ENCODE assay signal across 2 cellular contexts in genomic region chr5:78574731-78575161, GRCh38.
TF ChIP-seq lines count a peak whose summit lies in the region.

No MANE protein-coding gene starts in this region.

TF ChIP-seq in HCT116, 20 proteins besides CTCF, POLR2A, EP300 and RAD21 (continued from another document):
- TF ChIP-seq ZBTB33 (IDR thresholded peaks at IDR 0.05; ENCODE audit: extremely low read depth, insufficient replicate concordance, low read length) (no peak), ZNF274 (IDR thresholded peaks at IDR 0.05; ENCODE audit: low read depth, low read length) (no peak), FOSL1 (IDR thresholded peaks at IDR 0.05; ENCODE audit: low read depth) (no peak), REST (IDR thresholded peaks at IDR 0.05; ENCODE audit: low read depth) (no peak), JUND (IDR thresholded peaks at IDR 0.05) (no peak), SP1 (IDR thresholded peaks at IDR 0.05; ENCODE audit: low read depth) (peak; percentile 22; the same call in 1 of the 2 replicates), ATF3 (IDR thresholded peaks at IDR 0.05) (no peak)

TF ChIP-seq in HepG2, 621 proteins besides CTCF, POLR2A, EP300 and RAD21 (continued from another document):
- TF ChIP-seq IRF9 (CRISPR knock-in tag; IDR thresholded peaks at IDR 0.05; ENCODE audit: borderline replicate concordance) = 0 out of 2 replicates have a peak, but pooled peaks have one; percentile 42
- TF ChIP-seq GFI1 (CRISPR knock-in tag; IDR thresholded peaks at IDR 0.05; ENCODE audit: borderline replicate concordance) = peak; percentile 9; the same call in 1 of the 2 replicates
- no peak for TF ChIP-seq SALL2 (CRISPR knock-in tag; IDR thresholded peaks at IDR 0.05)
- TF ChIP-seq HNRNPUL1 (IDR thresholded peaks at IDR 0.05; ENCODE audit: low read depth, low read length) = no peak
- no peak for TF ChIP-seq DPF2 (CRISPR knock-in tag; IDR thresholded peaks at IDR 0.05; ENCODE audit: borderline replicate concordance, low read depth)
- TF ChIP-seq IRF2 (CRISPR knock-in tag; IDR thresholded peaks at IDR 0.05) = 0 out of 2 replicates have a peak, but pooled peaks have one; percentile 5
- TF ChIP-seq, protein P1, sequence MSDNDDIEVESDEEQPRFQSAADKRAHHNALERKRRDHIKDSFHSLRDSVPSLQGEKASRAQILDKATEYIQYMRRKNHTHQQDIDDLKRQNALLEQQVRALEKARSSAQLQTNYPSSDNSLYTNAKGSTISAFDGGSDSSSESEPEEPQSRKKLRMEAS (IDR thresholded peaks at IDR 0.05) = peak; percentile 37; the same call in 1 of the 2 replicates
- no peak for TF ChIP-seq ZNF180 (CRISPR knock-in tag; IDR thresholded peaks at IDR 0.05; ENCODE audit: borderline replicate concordance, low read depth)
- TF ChIP-seq, protein P2, sequence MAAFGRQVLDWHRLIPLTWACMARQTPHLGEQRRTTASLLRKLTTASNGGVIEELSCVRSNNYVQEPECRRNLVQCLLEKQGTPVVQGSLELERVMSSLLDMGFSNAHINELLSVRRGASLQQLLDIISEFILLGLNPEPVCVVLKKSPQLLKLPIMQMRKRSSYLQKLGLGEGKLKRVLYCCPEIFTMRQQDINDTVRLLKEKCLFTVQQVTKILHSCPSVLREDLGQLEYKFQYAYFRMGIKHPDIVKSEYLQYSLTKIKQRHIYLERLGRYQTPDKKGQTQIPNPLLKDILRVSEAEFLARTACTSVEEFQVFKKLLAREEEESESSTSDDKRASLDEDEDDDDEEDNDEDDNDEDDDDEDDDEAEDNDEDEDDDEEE (CRISPR knock-in tag; IDR thresholded peaks at IDR 0.05) = no peak
- peak; percentile 1; the same call in 1 of the 2 replicates for TF ChIP-seq HNF4A (CRISPR knock-in tag; IDR thresholded peaks at IDR 0.05)
- TF ChIP-seq, protein P3, sequence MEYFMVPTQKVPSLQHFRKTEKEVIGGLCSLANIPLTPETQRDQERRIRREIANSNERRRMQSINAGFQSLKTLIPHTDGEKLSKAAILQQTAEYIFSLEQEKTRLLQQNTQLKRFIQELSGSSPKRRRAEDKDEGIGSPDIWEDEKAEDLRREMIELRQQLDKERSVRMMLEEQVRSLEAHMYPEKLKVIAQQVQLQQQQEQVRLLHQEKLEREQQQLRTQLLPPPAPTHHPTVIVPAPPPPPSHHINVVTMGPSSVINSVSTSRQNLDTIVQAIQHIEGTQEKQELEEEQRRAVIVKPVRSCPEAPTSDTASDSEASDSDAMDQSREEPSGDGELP (IDR thresholded peaks at IDR 0.05; ENCODE audit: borderline replicate concordance, low read depth) = peak; percentile 53; the same call in 1 of the 2 replicates
- 0 out of 2 replicates have a peak, but pooled peaks have one; percentile 9 for TF ChIP-seq MEIS2 (CRISPR knock-in tag; IDR thresholded peaks at IDR 0.05)
- 0 out of 2 replicates have a peak, but pooled peaks have one; percentile 7 for TF ChIP-seq FOXK1 (CRISPR knock-in tag; IDR thresholded peaks at IDR 0.05; ENCODE audit: borderline replicate concordance, low read depth)
- TF ChIP-seq ZNF512B (CRISPR knock-in tag; IDR thresholded peaks at IDR 0.05; ENCODE audit: borderline replicate concordance) = no peak
- TF ChIP-seq POGZ (CRISPR knock-in tag; IDR thresholded peaks at IDR 0.05) = no peak
- peak; percentile 22; the same call in 1 of the 2 replicates for TF ChIP-seq ETV5 (CRISPR knock-in tag; IDR thresholded peaks at IDR 0.05; ENCODE audit: borderline replicate concordance)
- no peak for TF ChIP-seq SP140L (CRISPR knock-in tag; IDR thresholded peaks at IDR 0.05; ENCODE audit: borderline replicate concordance)
- TF ChIP-seq, protein P4, sequence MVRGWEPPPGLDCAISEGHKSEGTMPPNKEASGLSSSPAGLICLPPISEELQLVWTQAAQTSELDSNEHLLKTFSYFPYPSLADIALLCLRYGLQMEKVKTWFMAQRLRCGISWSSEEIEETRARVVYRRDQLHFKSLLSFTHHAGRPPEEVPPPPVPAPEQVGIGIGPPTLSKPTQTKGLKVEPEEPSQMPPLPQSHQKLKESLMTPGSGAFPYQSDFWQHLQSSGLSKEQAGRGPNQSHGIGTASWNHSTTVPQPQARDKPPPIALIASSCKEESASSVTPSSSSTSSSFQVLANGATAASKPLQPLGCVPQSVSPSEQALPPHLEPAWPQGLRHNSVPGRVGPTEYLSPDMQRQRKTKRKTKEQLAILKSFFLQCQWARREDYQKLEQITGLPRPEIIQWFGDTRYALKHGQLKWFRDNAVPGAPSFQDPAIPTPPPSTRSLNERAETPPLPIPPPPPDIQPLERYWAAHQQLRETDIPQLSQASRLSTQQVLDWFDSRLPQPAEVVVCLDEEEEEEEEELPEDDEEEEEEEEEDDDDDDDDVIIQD (CRISPR knock-in tag; IDR thresholded peaks at IDR 0.05; ENCODE audit: low read depth) = peak; percentile 75; the same call in 1 of the 2 replicates
- no peak for TF ChIP-seq ZNF816 (CRISPR knock-in tag; IDR thresholded peaks at IDR 0.05; ENCODE audit: borderline replicate concordance)
TF ChIP-seq in HepG2: peak in this region for 14.
